In the genomic region with DNA sequence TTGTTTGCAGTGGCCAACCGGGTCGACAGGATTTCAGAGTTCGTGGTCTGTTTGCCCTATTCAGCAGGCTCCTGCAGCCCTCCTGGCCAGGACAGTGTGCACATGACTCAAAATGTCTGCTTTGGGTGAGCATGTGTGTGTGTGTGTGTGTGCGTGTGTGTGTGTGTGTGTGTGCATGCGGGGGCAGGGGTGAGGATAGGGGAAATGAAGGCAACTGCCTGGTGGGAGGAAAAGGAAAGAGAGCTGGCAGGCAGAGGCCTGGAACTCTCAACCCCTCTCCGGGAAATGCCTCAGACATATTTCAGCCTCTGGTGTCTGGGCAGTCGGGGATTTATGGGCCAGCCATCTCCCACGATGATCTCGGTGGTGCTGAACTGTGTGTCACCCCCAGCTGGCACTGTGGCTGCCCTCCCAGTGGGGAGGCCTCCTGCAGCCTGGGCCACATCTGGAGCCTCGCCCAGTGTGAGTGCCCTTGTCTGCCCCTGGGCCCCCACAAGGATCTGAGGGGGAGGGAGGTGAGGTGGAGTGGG, we compare ENCODE assay signal across 12 cellular contexts. TPM values are rescaled to one million over a fixed set of nuclear protein-coding genes. Genes with fewer than 3 reads are reported as not detected.
DNase-seq lines count a peak whose midpoint lies in the region; ATAC-seq and TF ChIP-seq lines count a peak whose summit lies in the region.
"Had no signal": no experiment of that assay in that cellular context is flagged by ENCODE, and none has a peak within 500 bp of the region (broad histone marks: within the 10 kb centered on the region; RNA-seq: fewer than 3 reads in every experiment).

No MANE protein-coding gene starts in this region.

- no peaks in the 10 kb centered on the region for H3K9me3 ChIP-seq in GM23248 (ENCODE audit: low read depth)
- H3K9me3 ChIP-seq: ascending aorta, esophagus muscularis mucosa had no signal

- no peak overlapping the region for H2AFZ ChIP-seq in GM23248

- H3K36me3 ChIP-seq in GM23248 (ENCODE audit: low read depth) = no peaks in the 10 kb centered on the region
- H3K36me3 ChIP-seq: ascending aorta, esophagus muscularis mucosa had no signal

- H4K20me1 ChIP-seq in GM23248 (ENCODE audit: insufficient read depth) = no peaks in the 10 kb centered on the region

- peaks cover 4% of the 10 kb centered on the region for H3K27me3 Mint-ChIP-seq in progenitor cell of endocrine pancreas

- H3K9me2 ChIP-seq in GM23248 (ENCODE audit: insufficient read depth) = no peaks in the 10 kb centered on the region

- H3K9ac ChIP-seq in GM23248 = no peak overlapping the region

- no peaks in the 10 kb centered on the region for H3F3A ChIP-seq in GM23248 (ENCODE audit: insufficient read depth)

- H3K27me3 ChIP-seq in GM23248 (replicated peaks; ENCODE audit: insufficient read depth) = no peaks in the 10 kb centered on the region
- H3K27me3 ChIP-seq: ascending aorta, esophagus muscularis mucosa had no signal

- peak overlapping the region; percentile 69 for H3K27ac Mint-ChIP-seq in progenitor cell of endocrine pancreas

- ATAC-seq in HG03108 (IDR thresholded peaks at IDR 0.05; ENCODE audit: unreplicated experiment) (no peak), HG02798 (IDR thresholded peaks at IDR 0.05; ENCODE audit: poor library complexity, unreplicated experiment) (no peak)
- ATAC-seq: left colon had no signal

- H3K4me2 ChIP-seq in GM23248 (ENCODE audit: unreplicated experiment) = no peak overlapping the region

- intact Hi-C loops in posterior vena cava (cut with DNase I) = no loop called here

- in situ Hi-C loops in GM23248 (cut with MboI) = no loop called here

- no peak overlapping the region for H3K4me3 Mint-ChIP-seq in progenitor cell of endocrine pancreas (ENCODE audit: low read depth)

- H3K4me1 Mint-ChIP-seq in progenitor cell of endocrine pancreas (ENCODE audit: low read depth) = peaks cover 16% of the 10 kb centered on the region

- no peaks in the 10 kb centered on the region for H3K9me3 Mint-ChIP-seq in progenitor cell of endocrine pancreas (ENCODE audit: low read depth)

- no peaks in the 10 kb centered on the region for H3K36me3 Mint-ChIP-seq in progenitor cell of endocrine pancreas (ENCODE audit: insufficient read depth)

- TF ChIP-seq CTCF in fibroblast of pulmonary artery (IDR thresholded peaks at IDR 0.05; ENCODE audit: low read length, missing control alignments) = no peak
- no peak for TF ChIP-seq CTCF in progenitor cell of endocrine pancreas (IDR thresholded peaks at IDR 0.05; ENCODE audit: unreplicated experiment)

- no peak overlapping the region for H3K4me3 ChIP-seq in GM23248
- H3K4me3 ChIP-seq in fibroblast of pulmonary artery (replicated peaks; ENCODE audit: low read depth, low read length) = no peak overlapping the region
- H3K4me3 ChIP-seq: ascending aorta, esophagus muscularis mucosa had no signal

- DNase-seq in GM23248 (peak; percentile 55), T1000 (lab: John Stamatoyannopoulos, UW) (peak; percentile 42), fibroblast of pulmonary artery (ENCODE audit: low read depth) (peak; percentile 59), progenitor cell of endocrine pancreas (ENCODE audit: low spot score, unreplicated experiment) (no peak), amniotic stem cell (lab: John Stamatoyannopoulos, UW) (no peak), posterior vena cava (ENCODE audit: low spot score) (no peak)
- DNase-seq: left colon, retina had no signal

- 51 to 54% methylated on average over 7 to 10 of the region's 10 CpGs for WGBS in GM23248 (ENCODE audit: low coverage in 1 of 2, low lambda C conversion rate in 2 of 2, missing lambda C conversion rate in 2 of 2), 2 experiments

- H3K79me2 ChIP-seq in GM23248 (ENCODE audit: insufficient read depth) = no peaks in the 10 kb centered on the region

- peaks cover 6% of the 10 kb centered on the region for H3K4me1 ChIP-seq in GM23248 (ENCODE audit: insufficient read depth)
- H3K4me1 ChIP-seq: ascending aorta, esophagus muscularis mucosa had no signal

- no peak overlapping the region for H3K27ac ChIP-seq in GM23248
- H3K27ac ChIP-seq: ascending aorta, esophagus muscularis mucosa had no signal

RNA-seq across cellular contexts. Expression of a gene that starts 15.2 kb away (rescaled TPM):
- not detected in 2 replicates for total RNA-seq in GM23248 (2014; rRNA removed; shearing (Covaris generic))
- polyA plus RNA-seq in GM23248 (2016; fragmentation: Nextera tagmentation; extraction: Ambion mirVana) = not detected in 2 replicates
- total RNA-seq in progenitor cell of endocrine pancreas (not detected in 2 replicates), posterior vena cava (under 1 TPM; 0.51 to 0.86 TPM)
- total RNA-seq: ascending aorta had no signal

Comparison
In these comparisons a context has a peak if more than half of its experiments do, and no peak if none do; other contexts are left out.
1. DNase-seq: peak in GM23248 (single experiment), T1000 (single experiment) and fibroblast of pulmonary artery (single experiment); none in progenitor cell of endocrine pancreas (single experiment), amniotic stem cell (single experiment) and posterior vena cava (single experiment).